Comparison of ENCODE assay signal across 1 cellular context in genomic region chr2:110933420-110933819, GRCh38.
TF ChIP-seq lines count a peak whose summit lies in the region.

No MANE protein-coding gene starts in this region.

TF ChIP-seq in HepG2, 621 proteins besides CTCF, POLR2A, EP300 and RAD21:
- TF ChIP-seq ZNF891 (CRISPR knock-in tag; IDR thresholded peaks at IDR 0.05), result no peak
- TF ChIP-seq SOX6 (IDR thresholded peaks at IDR 0.05), result no peak
- no peak for TF ChIP-seq SOX6 (CRISPR knock-in tag; IDR thresholded peaks at IDR 0.05)
- TF ChIP-seq MNT (IDR thresholded peaks at IDR 0.05), result 0 out of 2 replicates have a peak, but pooled peaks have one; percentile 10
- no peak for TF ChIP-seq SRSF4 (IDR thresholded peaks at IDR 0.05; ENCODE audit: low read depth, low read length, poor library complexity, severe bottlenecking)
- TF ChIP-seq TCF7 (IDR thresholded peaks at IDR 0.05; ENCODE audit: low read depth), result no peak
- TF ChIP-seq MLX (CRISPR knock-in tag; IDR thresholded peaks at IDR 0.05), result no peak
